ENCODE assay signal across 1 cellular context in genomic region chr12:52798671-52799497, GRCh38.
TF ChIP-seq lines count a peak whose summit lies in the region.

No MANE protein-coding gene starts in this region.

TF ChIP-seq in A549, 52 proteins besides CTCF, POLR2A, EP300 and RAD21 (continued from another document):
- TF ChIP-seq BHLHE40 (IDR thresholded peaks at IDR 0.05; ENCODE audit: low read depth, low read length) = no peak
- TF ChIP-seq ZC3H11A (IDR thresholded peaks at IDR 0.05) = no peak
- no peak for TF ChIP-seq NPAS2 (CRISPR knock-in tag; IDR thresholded peaks at IDR 0.05; ENCODE audit: borderline replicate concordance)
- no peak for TF ChIP-seq SREBF2 (IDR thresholded peaks at IDR 0.05)
- TF ChIP-seq GATA3 (IDR thresholded peaks at IDR 0.05; ENCODE audit: borderline replicate concordance) = peak; percentile 57; the same call in 1 of the 2 replicates
- TF ChIP-seq SMC3 (IDR thresholded peaks at IDR 0.05) = no peak
- no peak for TF ChIP-seq NR3C1 (IDR thresholded peaks at IDR 0.05)
- TF ChIP-seq REST (IDR thresholded peaks at IDR 0.05) = no peak
- TF ChIP-seq, protein P1, sequence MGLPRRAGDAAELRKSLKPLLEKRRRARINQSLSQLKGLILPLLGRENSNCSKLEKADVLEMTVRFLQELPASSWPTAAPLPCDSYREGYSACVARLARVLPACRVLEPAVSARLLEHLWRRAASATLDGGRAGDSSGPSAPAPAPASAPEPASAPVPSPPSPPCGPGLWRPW (IDR thresholded peaks at IDR 0.05) = no peak
- TF ChIP-seq MAFK (IDR thresholded peaks at IDR 0.05; ENCODE audit: partially characterized antibody) = no peak
- peak in 1 of 2 experiments; percentile 37; a peak in 1 of 5 replicates for TF ChIP-seq JUN (IDR thresholded peaks at IDR 0.05)
- TF ChIP-seq RNF2 (IDR thresholded peaks at IDR 0.05; ENCODE audit: borderline replicate concordance, low read depth) = no peak
- no peak for TF ChIP-seq EHMT2 (IDR thresholded peaks at IDR 0.05; ENCODE audit: low read depth)
- no peak for TF ChIP-seq TFCP2L1 (CRISPR knock-in tag; IDR thresholded peaks at IDR 0.05)
- no peak for TF ChIP-seq CHD2 (IDR thresholded peaks at IDR 0.05; ENCODE audit: low read length, partially characterized antibody)
- TF ChIP-seq MAX (IDR thresholded peaks at IDR 0.05) = peak; percentile 57
- no peak for TF ChIP-seq ZNF302 (CRISPR knock-in tag; IDR thresholded peaks at IDR 0.05)
- TF ChIP-seq, protein P2, sequence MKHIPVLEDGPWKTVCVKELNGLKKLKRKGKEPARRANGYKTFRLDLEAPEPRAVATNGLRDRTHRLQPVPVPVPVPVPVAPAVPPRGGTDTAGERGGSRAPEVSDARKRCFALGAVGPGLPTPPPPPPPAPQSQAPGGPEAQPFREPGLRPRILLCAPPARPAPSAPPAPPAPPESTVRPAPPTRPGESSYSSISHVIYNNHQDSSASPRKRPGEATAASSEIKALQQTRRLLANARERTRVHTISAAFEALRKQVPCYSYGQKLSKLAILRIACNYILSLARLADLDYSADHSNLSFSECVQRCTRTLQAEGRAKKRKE (CRISPR knock-in tag; IDR thresholded peaks at IDR 0.05; ENCODE audit: low read depth) = no peak
- TF ChIP-seq JUNB (IDR thresholded peaks at IDR 0.05) = peak; percentile 46
- TF ChIP-seq PBX3 (IDR thresholded peaks at IDR 0.05) = no peak
- no peak for TF ChIP-seq HOXA7 (CRISPR knock-in tag; IDR thresholded peaks at IDR 0.05)
- TF ChIP-seq FOSB (CRISPR knock-in tag; IDR thresholded peaks at IDR 0.05) = no peak
- no peak for TF ChIP-seq ESRRA (IDR thresholded peaks at IDR 0.05; ENCODE audit: borderline replicate concordance, low read length)
- no peak for TF ChIP-seq TP53 (CRISPR knock-in tag; IDR thresholded peaks at IDR 0.05)
- no peak for TF ChIP-seq ZFP36 (IDR thresholded peaks at IDR 0.05; ENCODE audit: borderline replicate concordance, partially characterized antibody)
- no peak for TF ChIP-seq EHF (CRISPR knock-in tag; IDR thresholded peaks at IDR 0.05)
- TF ChIP-seq HOXB13 (CRISPR knock-in tag; IDR thresholded peaks at IDR 0.05; ENCODE audit: low read depth) = 0 out of 2 replicates have a peak, but pooled peaks have one; percentile 33
- no peak for TF ChIP-seq HEYL (CRISPR knock-in tag; IDR thresholded peaks at IDR 0.05)
- no peak for TF ChIP-seq MYC (IDR thresholded peaks at IDR 0.05; ENCODE audit: borderline replicate concordance, low read length)
- TF ChIP-seq CHD4 (IDR thresholded peaks at IDR 0.05; ENCODE audit: borderline replicate concordance) = no peak
- TF ChIP-seq BCL3 (IDR thresholded peaks at IDR 0.05) = no peak
- TF ChIP-seq CBX2 (IDR thresholded peaks at IDR 0.05; ENCODE audit: borderline replicate concordance, low read depth) = no peak
- TF ChIP-seq RFX5 (IDR thresholded peaks at IDR 0.05) = no peak
- TF ChIP-seq HOXB5 (CRISPR knock-in tag; IDR thresholded peaks at IDR 0.05) = no peak
- TF ChIP-seq HDAC2 (IDR thresholded peaks at IDR 0.05) = no peak
- no peak for TF ChIP-seq RARB (CRISPR knock-in tag; IDR thresholded peaks at IDR 0.05)
- no peak for TF ChIP-seq NFE2L2 (conservative IDR thresholded peaks at IDR 0.05; ENCODE audit: low read length)
- no peak for TF ChIP-seq POLR2AphosphoS2 (conservative IDR thresholded peaks at IDR 0.05; ENCODE audit: low read length)
- TF ChIP-seq ELK1 (IDR thresholded peaks at IDR 0.05; ENCODE audit: low read depth, low read length) = no peak
- TF ChIP-seq, protein P3, sequence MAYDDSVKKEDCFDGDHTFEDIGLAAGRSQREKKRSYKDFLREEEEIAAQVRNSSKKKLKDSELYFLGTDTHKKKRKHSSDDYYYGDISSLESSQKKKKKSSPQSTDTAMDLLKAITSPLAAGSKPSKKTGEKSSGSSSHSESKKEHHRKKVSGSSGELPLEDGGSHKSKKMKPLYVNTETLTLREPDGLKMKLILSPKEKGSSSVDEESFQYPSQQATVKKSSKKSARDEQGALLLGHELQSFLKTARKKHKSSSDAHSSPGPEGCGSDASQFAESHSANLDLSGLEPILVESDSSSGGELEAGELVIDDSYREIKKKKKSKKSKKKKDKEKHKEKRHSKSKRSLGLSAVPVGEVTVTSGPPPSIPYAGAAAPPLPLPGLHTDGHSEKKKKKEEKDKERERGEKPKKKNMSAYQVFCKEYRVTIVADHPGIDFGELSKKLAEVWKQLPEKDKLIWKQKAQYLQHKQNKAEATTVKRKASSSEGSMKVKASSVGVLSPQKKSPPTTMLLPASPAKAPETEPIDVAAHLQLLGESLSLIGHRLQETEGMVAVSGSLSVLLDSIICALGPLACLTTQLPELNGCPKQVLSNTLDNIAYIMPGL (CRISPR knock-in tag; IDR thresholded peaks at IDR 0.05; ENCODE audit: borderline replicate concordance) = no peak
- no peak for TF ChIP-seq RCOR1 (IDR thresholded peaks at IDR 0.05; ENCODE audit: low read depth, low read length)
- peak; percentile 48; the same call in 1 of the 2 replicates for TF ChIP-seq FOSL2 (IDR thresholded peaks at IDR 0.05)
- peak; percentile 85 for TF ChIP-seq FOSL2 (CRISPR knock-in tag; IDR thresholded peaks at IDR 0.05)
